In genomic region chr19:610801-611505, GRCh38 we compare ENCODE assay signal across 8 cellular contexts. TPM values are rescaled to one million over a fixed set of nuclear protein-coding genes. Genes with fewer than 3 reads are reported as not detected.
DNase-seq lines count a peak whose midpoint lies in the region; ATAC-seq, FAIRE-seq and TF ChIP-seq lines count a peak whose summit lies in the region.

No MANE protein-coding gene starts in this region.

- peaks cover 13% of the 10 kb centered on the region for H3K36me3 Mint-ChIP-seq in CD4-positive, alpha-beta T cell (ENCODE audit: low read depth)
- peaks cover 6% of the 10 kb centered on the region for H3K36me3 Mint-ChIP-seq in activated CD8-positive, alpha-beta memory T cell treated with anti-CD3 and anti-CD28 coated beads, Interleukin-2, amount 10 ng/mL, durations not matched to agents 7 days and 5 days

- TF ChIP-seq CTCF in CD4-positive, alpha-beta T cell (IDR thresholded peaks at IDR 0.05), result no peak
- TF ChIP-seq CTCF in esophagus muscularis mucosa (IDR thresholded peaks at IDR 0.05), result no peak
- TF ChIP-seq CTCF in pancreas (IDR thresholded peaks at IDR 0.05), result no peak

- H3K4me2 ChIP-seq in Karpas-422 (ENCODE audit: low read depth, low read length, poor library complexity, severe bottlenecking), result peak overlapping the region; percentile 56

- ATAC-seq in CD4-positive, alpha-beta T cell (ENCODE audit: poor library complexity), result peak; percentile 71
- peak; percentile 74 for ATAC-seq in activated CD8-positive, alpha-beta memory T cell treated with anti-CD3 and anti-CD28 coated beads, Interleukin-2, amount 10 ng/mL, durations not matched to agents 7 days and 5 days
- peak in 3 of 4 donors; percentile 57 to 58 (median 58) for ATAC-seq in pancreas
- no peak for ATAC-seq in HG03108 (IDR thresholded peaks at IDR 0.05; ENCODE audit: unreplicated experiment)

- H3K36me3 ChIP-seq in Karpas-422 (ENCODE audit: insufficient read depth, low read length) (no peaks in the 10 kb centered on the region), esophagus muscularis mucosa (no peaks in the 10 kb centered on the region), pancreas (no peaks in the 10 kb centered on the region), H7 (replicated peaks; ENCODE audit: control insufficient read depth, insufficient read depth, low read length) (peaks cover 1% of the 10 kb centered on the region; the same call in 1 of the 2 replicates)

- intact Hi-C loops in CD4-positive, alpha-beta T cell (cut with DNase I, micrococcal nuclease), result loop anchor here (1.0 to 2.0 kb wide), 4 partner anchors 22 to 70 kb away; partner anchors contain the start of genes POLRMT (in 1 of the 2) and RNF126 (in 1 of the 2)
- intact Hi-C loops in esophagus muscularis mucosa (cut with DNase I), result no loop called here
- intact Hi-C loops in pancreas (cut with DNase I), result no loop called here

- DNase-seq in CD4-positive, alpha-beta T cell, result peak; percentile 33 to 66 (median 52)
- peak; percentile 85 for DNase-seq in Karpas-422
- DNase-seq in activated CD8-positive, alpha-beta memory T cell treated with anti-CD3 and anti-CD28 coated beads, Interleukin-2, amount 10 ng/mL, durations not matched to agents 7 days and 5 days, result peak; percentile 81
- no peak for DNase-seq in esophagus muscularis mucosa (ENCODE audit: extremely low spot score)
- peak in 1 of 6 donors; percentile 57 for DNase-seq in pancreas
- no peak for DNase-seq in SIG-M5 treated with dmso at 0.1 percent for 504 hours (lab: John Stamatoyannopoulos, UW; ENCODE audit: unreplicated experiment)
- DNase-seq in H7, result no peak

- peaks cover 25% of the 10 kb centered on the region for H3K4me1 Mint-ChIP-seq in CD4-positive, alpha-beta T cell (ENCODE audit: low read depth)
- H3K4me1 Mint-ChIP-seq in activated CD8-positive, alpha-beta memory T cell treated with anti-CD3 and anti-CD28 coated beads, Interleukin-2, amount 10 ng/mL, durations not matched to agents 7 days and 5 days, result peaks cover 20% of the 10 kb centered on the region

- H3K27me3 ChIP-seq in CD4-positive, alpha-beta T cell (ENCODE audit: control insufficient read depth, insufficient read depth, low read length), result no peaks in the 10 kb centered on the region
- H3K27me3 ChIP-seq in Karpas-422 (ENCODE audit: low read length), result no peaks in the 10 kb centered on the region
- H3K27me3 ChIP-seq in esophagus muscularis mucosa, result peaks cover 0 to 38% (median 0%) of the 10 kb centered on the region in 4 donors
- no peaks in the 10 kb centered on the region for H3K27me3 ChIP-seq in pancreas
- no peaks in the 10 kb centered on the region for H3K27me3 ChIP-seq in H7 (ENCODE audit: control insufficient read depth, insufficient read depth, low read length)

- no peak for TF ChIP-seq POLR2A in esophagus muscularis mucosa (IDR thresholded peaks at IDR 0.05; ENCODE audit: low read depth)

- peak overlapping the region; percentile 64 for H3K9ac ChIP-seq in Karpas-422 (ENCODE audit: low read length)

- H3K4me3 ChIP-seq in Karpas-422 (ENCODE audit: low read length) (peak overlapping the region; percentile 53; the same call in 1 of the 2 replicates), esophagus muscularis mucosa (peak overlapping the region; percentile 12 to 45 (median 22)), pancreas (peak overlapping the region in 1 of 4 donors; percentile 3), H7 (ENCODE audit: insufficient read depth, low read depth, low read length) (no peak overlapping the region)

- H3K27ac ChIP-seq in CD4-positive, alpha-beta T cell (ENCODE audit: low read depth, low read length), result peak overlapping the region; percentile 67
- H3K27ac ChIP-seq in Karpas-422 (ENCODE audit: low read length) (peak overlapping the region; percentile 79), esophagus muscularis mucosa (replicated peaks in 1 of 4) (peak overlapping the region; percentile 7 to 35 (median 20)), pancreas (peak overlapping the region in 1 of 4 donors; percentile 1)

- H3K9me3 ChIP-seq in CD4-positive, alpha-beta T cell (ENCODE audit: control insufficient read depth, low read length), result no peaks in the 10 kb centered on the region
- peaks cover 7% of the 10 kb centered on the region; the same call in 1 of the 2 replicates for H3K9me3 ChIP-seq in Karpas-422 (ENCODE audit: low read length)
- no peaks in the 10 kb centered on the region for H3K9me3 ChIP-seq in esophagus muscularis mucosa
- no peaks in the 10 kb centered on the region for H3K9me3 ChIP-seq in pancreas

- peak overlapping the region; percentile 95 for H3K4me3 Mint-ChIP-seq in CD4-positive, alpha-beta T cell
- H3K4me3 Mint-ChIP-seq in activated CD8-positive, alpha-beta memory T cell treated with anti-CD3 and anti-CD28 coated beads, Interleukin-2, amount 10 ng/mL, durations not matched to agents 7 days and 5 days, result peak overlapping the region; percentile 76

- FAIRE-seq in pancreas (lab: Jason Lieb, UNC), result no peak

- CTCF ChIA-PET in CD4-positive, alpha-beta T cell (lab: Charles Lee), result interaction anchor here (1.1 to 2.0 kb wide), 2 partner anchors 27 to 100 kb away, joined by 3 to 6 read pairs; no protein-coding TSS in a partner anchor
- CTCF ChIA-PET in activated CD8-positive, alpha-beta memory T cell treated with anti-CD3 and anti-CD28 coated beads, Interleukin-2, amount 10 ng/mL, durations not matched to agents 7 days and 5 days (lab: Charles Lee), result interaction anchor here (1.8 kb wide), 1 partner anchor 123 kb away, joined by 5 read pairs; no protein-coding TSS in a partner anchor

- H3K4me1 ChIP-seq in Karpas-422 (ENCODE audit: low read length), result peaks cover 13% of the 10 kb centered on the region
- peaks cover 10 to 29% (median 13%) of the 10 kb centered on the region in 4 donors for H3K4me1 ChIP-seq in esophagus muscularis mucosa
- no peaks in the 10 kb centered on the region for H3K4me1 ChIP-seq in pancreas

- 69% methylated on average over 21 of the region's 37 CpGs for WGBS in esophagus muscularis mucosa
- 38 to 44% methylated on average over 37 of the region's 37 CpGs for WGBS in pancreas, 2 donors

- no peak for TF ChIP-seq EP300 in esophagus muscularis mucosa (IDR thresholded peaks at IDR 0.05)

- no peaks in the 10 kb centered on the region for H3K9me2 ChIP-seq in Karpas-422 (replicated peaks; ENCODE audit: insufficient read depth, low read length)

- peak overlapping the region; percentile 65; the same call in 1 of the 2 replicates for H2AFZ ChIP-seq in Karpas-422 (ENCODE audit: low read length)

- POLR2A ChIA-PET in CD4-positive, alpha-beta T cell (lab: Charles Lee), result interaction anchor here (0.8 to 3.2 kb wide), 5 partner anchors 33 to 100 kb away, joined by 3 to 14 read pairs (median 5); partner anchors contain the start of gene RNF126

- no peaks in the 10 kb centered on the region for H4K20me1 ChIP-seq in Karpas-422 (ENCODE audit: insufficient read depth, low read depth, low read length)

- no peaks in the 10 kb centered on the region for H3K79me2 ChIP-seq in Karpas-422 (ENCODE audit: low read length)

- H3K27ac Mint-ChIP-seq in CD4-positive, alpha-beta T cell, result peak overlapping the region; percentile 85
- H3K27ac Mint-ChIP-seq in activated CD8-positive, alpha-beta memory T cell treated with anti-CD3 and anti-CD28 coated beads, Interleukin-2, amount 10 ng/mL, durations not matched to agents 7 days and 5 days, result peak overlapping the region; percentile 91

- H3K9me3 Mint-ChIP-seq in CD4-positive, alpha-beta T cell, result no peaks in the 10 kb centered on the region
- no peaks in the 10 kb centered on the region for H3K9me3 Mint-ChIP-seq in activated CD8-positive, alpha-beta memory T cell treated with anti-CD3 and anti-CD28 coated beads, Interleukin-2, amount 10 ng/mL, durations not matched to agents 7 days and 5 days (ENCODE audit: low read depth)

- peaks cover 3% of the 10 kb centered on the region for H3K27me3 Mint-ChIP-seq in CD4-positive, alpha-beta T cell
- H3K27me3 Mint-ChIP-seq in activated CD8-positive, alpha-beta memory T cell treated with anti-CD3 and anti-CD28 coated beads, Interleukin-2, amount 10 ng/mL, durations not matched to agents 7 days and 5 days, result peaks cover 2% of the 10 kb centered on the region

RNA-seq across cellular contexts. Expression of gene HCN2, which starts 21.3 kb away (rescaled TPM):
- total RNA-seq in CD4-positive, alpha-beta T cell, result 1 to 10 TPM; 2.1 TPM
- total RNA-seq in Karpas-422 (2014; rRNA removed; shearing (Covaris generic); ENCODE audit: low replicate concordance), result not detected in 2 replicates
- total RNA-seq in activated CD8-positive, alpha-beta memory T cell treated with anti-CD3 and anti-CD28 coated beads, Interleukin-2, amount 10 ng/mL, durations not matched to agents 7 days and 5 days, result under 1 TPM; 0.67 to 0.75 TPM
- under 1 TPM; 0.19 to 0.50 (median 0.41) TPM for total RNA-seq in esophagus muscularis mucosa
- under 1 TPM; 0.12 to 0.46 (median 0.18) TPM for total RNA-seq in pancreas
- under 1 TPM; 0.27 to 0.82 TPM for polyA plus RNA-seq in pancreas
- total RNA-seq in H7 (2014; rRNA removed; shearing (Covaris generic)), result 1.8 and 3.1 TPM in 2 replicates

RNA-seq across cellular contexts. Expression of gene POLRMT, which starts 22.4 kb away (rescaled TPM):
- 10 to 100 TPM; 54.4 to 56.2 TPM for total RNA-seq in CD4-positive, alpha-beta T cell
- total RNA-seq in Karpas-422 (2014; rRNA removed; shearing (Covaris generic); ENCODE audit: low replicate concordance), result 51.5 and 60.6 TPM in 2 replicates
- 10 to 100 TPM; 65.0 to 68.1 TPM for total RNA-seq in activated CD8-positive, alpha-beta memory T cell treated with anti-CD3 and anti-CD28 coated beads, Interleukin-2, amount 10 ng/mL, durations not matched to agents 7 days and 5 days
- total RNA-seq in esophagus muscularis mucosa (10 to 100 TPM; 20.8 to 40.7 (median 30.4) TPM), pancreas (10 to 100 TPM; 19.3 to 34.7 (median 24.7) TPM)
- polyA plus RNA-seq in pancreas, result 100 to 1,000 TPM in 1 of 2 donors, 10 to 100 TPM in 1; 95.3 to 101 TPM
- 120 and 128 TPM in 2 replicates for total RNA-seq in H7 (2014; rRNA removed; shearing (Covaris generic))

RNA-seq across cellular contexts. Expression of gene FGF22, which starts 28.7 kb away (rescaled TPM):
- total RNA-seq in CD4-positive, alpha-beta T cell, result under 1 TPM; 0.42 to 0.49 TPM
- not detected in 2 replicates for total RNA-seq in Karpas-422 (2014; rRNA removed; shearing (Covaris generic); ENCODE audit: low replicate concordance)
- not detected for total RNA-seq in activated CD8-positive, alpha-beta memory T cell treated with anti-CD3 and anti-CD28 coated beads, Interleukin-2, amount 10 ng/mL, durations not matched to agents 7 days and 5 days
- total RNA-seq in esophagus muscularis mucosa (1 to 10 TPM in 2 of 4 donors, under 1 TPM in 2; 0.50 to 2.1 (median 1.4) TPM), pancreas (under 1 TPM in 4 of 6 donors, not detected in 2; 0.12 to 0.25 (median 0.23) TPM)
- under 1 TPM; 0.45 to 0.53 TPM for polyA plus RNA-seq in pancreas
- total RNA-seq in H7 (2014; rRNA removed; shearing (Covaris generic)), result not detected in 2 replicates

RNA-seq across cellular contexts. Expression of gene BSG, which starts 38.6 kb away (rescaled TPM):
- total RNA-seq in CD4-positive, alpha-beta T cell, result 10 to 100 TPM; 68.7 to 71.6 TPM
- total RNA-seq in Karpas-422 (2014; rRNA removed; shearing (Covaris generic); ENCODE audit: low replicate concordance), result 124 and 186 TPM in 2 replicates
- 100 to 1,000 TPM; 206 to 225 TPM for total RNA-seq in activated CD8-positive, alpha-beta memory T cell treated with anti-CD3 and anti-CD28 coated beads, Interleukin-2, amount 10 ng/mL, durations not matched to agents 7 days and 5 days
- total RNA-seq in esophagus muscularis mucosa (100 to 1,000 TPM; 304 to 416 (median 362) TPM), pancreas (100 to 1,000 TPM; 122 to 200 (median 149) TPM)
- 100 to 1,000 TPM; 210 to 256 TPM for polyA plus RNA-seq in pancreas
- 1,035 and 1,167 TPM in 2 replicates for total RNA-seq in H7 (2014; rRNA removed; shearing (Covaris generic))

RNA-seq across cellular contexts. Expression of gene RNF126, which starts 52.1 kb away (rescaled TPM):
- 100 to 1,000 TPM; 112 to 119 TPM for total RNA-seq in CD4-positive, alpha-beta T cell
- 36.5 and 66.5 TPM in 2 replicates for total RNA-seq in Karpas-422 (2014; rRNA removed; shearing (Covaris generic); ENCODE audit: low replicate concordance)
- total RNA-seq in activated CD8-positive, alpha-beta memory T cell treated with anti-CD3 and anti-CD28 coated beads, Interleukin-2, amount 10 ng/mL, durations not matched to agents 7 days and 5 days, result 10 to 100 TPM; 76.9 to 83.0 TPM
- total RNA-seq in esophagus muscularis mucosa (10 to 100 TPM; 41.5 to 63.5 (median 62.3) TPM), pancreas (10 to 100 TPM; 11.9 to 21.5 (median 16.5) TPM)
- 10 to 100 TPM; 31.7 to 33.7 TPM for polyA plus RNA-seq in pancreas
- 119 and 128 TPM in 2 replicates for total RNA-seq in H7 (2014; rRNA removed; shearing (Covaris generic))

Comparison
In these comparisons a context has a peak if more than half of its experiments do, and no peak if none do; other contexts are left out.
1. DNase-seq: peak in CD4-positive, alpha-beta T cell (10 of 10), Karpas-422 (single experiment) and activated CD8-positive, alpha-beta memory T cell treated with anti-CD3 and anti-CD28 coated beads, Interleukin-2, amount 10 ng/mL, durations not matched to agents 7 days and 5 days (single experiment); none in esophagus muscularis mucosa (single experiment), SIG-M5 treated with dmso at 0.1 percent for 504 hours (single experiment) and H7 (single experiment).
2. intact Hi-C loops: an anchor here in CD4-positive, alpha-beta T cell (1.0 to 2.0 kb wide); none called in esophagus muscularis mucosa and pancreas.